10 cellular contexts compared by ENCODE assay signal in the genomic region with DNA sequence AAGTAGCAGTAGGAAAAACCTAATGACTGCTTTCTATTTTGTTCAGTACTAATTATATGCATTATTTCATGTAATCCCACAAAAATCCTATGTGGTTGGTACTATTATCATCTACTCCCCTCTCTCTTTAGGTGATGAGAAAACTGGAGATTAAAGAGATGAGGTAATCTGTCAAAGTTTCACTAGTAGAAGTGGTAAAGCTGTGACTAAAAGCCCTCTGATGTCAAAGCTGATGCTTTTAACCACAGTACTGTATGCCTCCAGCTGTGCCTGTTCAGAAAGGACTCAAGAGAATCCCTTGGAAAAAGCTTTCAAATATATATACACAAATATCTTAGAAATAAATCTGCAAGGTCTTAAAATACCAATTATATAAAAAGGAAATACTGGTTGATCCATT. TPM values are rescaled to one million over a fixed set of nuclear protein-coding genes. Genes with fewer than 3 reads are reported as not detected.
DNase-seq lines count a peak whose midpoint lies in the region; ATAC-seq and TF ChIP-seq lines count a peak whose summit lies in the region.
"Had no signal": no experiment of that assay in that cellular context is flagged by ENCODE, and none has a peak within 500 bp of the region (broad histone marks: within the 10 kb centered on the region; RNA-seq: fewer than 3 reads in every experiment).

No MANE protein-coding gene starts in this region.

- no peaks in the 10 kb centered on the region for H3K27me3 ChIP-seq in mesenchymal stem cell (ENCODE audit: control insufficient read depth in 1 of 2, insufficient read depth in 1 of 2, low read length in 2 of 2)
- no peaks in the 10 kb centered on the region for H3K27me3 ChIP-seq in H7 (ENCODE audit: control insufficient read depth, insufficient read depth, low read length)

- no peak overlapping the region for H3K4ac ChIP-seq in mesenchymal stem cell (ENCODE audit: low read depth in 1 of 2, low read length in 2 of 2)

- peak; percentile 3 for DNase-seq in NCI-H82 (lab: John Stamatoyannopoulos, UW)
- no peak for DNase-seq in NCI-H82 treated with DMSO at 0.1 percent for 48 hours (lab: John Stamatoyannopoulos, UW; ENCODE audit: unreplicated experiment)
- DNase-seq in mesenchymal stem cell: peak; percentile 46
- DNase-seq in H7: no peak
- no peak for DNase-seq in NAMALWA (ENCODE audit: low spot score)
- DNase-seq in LoVo (ENCODE audit: low spot score): no peak
- DNase-seq: 8988T; naive thymus-derived CD8-positive, alpha-beta T cell had no signal

- H3K4me2 ChIP-seq in mesenchymal stem cell (ENCODE audit: low read length, poor library complexity, severe bottlenecking): no peak overlapping the region

- H3K9me3 ChIP-seq in HEK293 (ENCODE audit: control insufficient read depth, insufficient read depth, low read depth, low read length) (no peaks in the 10 kb centered on the region), mesenchymal stem cell (ENCODE audit: control insufficient read depth, low read length) (no peaks in the 10 kb centered on the region)

- no peak overlapping the region for H2BK5ac ChIP-seq in mesenchymal stem cell (ENCODE audit: low read depth, low read length, poor library complexity, severe bottlenecking)

- POLR2A ChIA-PET in HEK293 (lab: Yijun Ruan, JAX): no interaction called here

- no peak overlapping the region for H3K4me3 ChIP-seq in HEK293 (ENCODE audit: low read depth, low read length)
- no peak overlapping the region for H3K4me3 ChIP-seq in mesenchymal stem cell (ENCODE audit: insufficient read depth in 1 of 2, low read depth in 1 of 2, low read length in 2 of 2)
- no peak overlapping the region for H3K4me3 ChIP-seq in H7 (ENCODE audit: insufficient read depth, low read depth, low read length)

- peak; percentile 72 for ATAC-seq in HG03520 (IDR thresholded peaks at IDR 0.05; ENCODE audit: unreplicated experiment)

- H2BK120ac ChIP-seq in mesenchymal stem cell (ENCODE audit: low read depth, low read length): no peak overlapping the region

- H3K79me1 ChIP-seq in mesenchymal stem cell (replicated peaks; ENCODE audit: low read length, poor library complexity, severe bottlenecking): peaks cover 3% of the 10 kb centered on the region

- CTCF ChIA-PET in HEK293 (lab: Yijun Ruan, JAX): no interaction called here

- H4K91ac ChIP-seq in mesenchymal stem cell (ENCODE audit: low read length): no peak overlapping the region

- H3K9ac ChIP-seq in mesenchymal stem cell (ENCODE audit: low read length): no peak overlapping the region

- no peak overlapping the region for H3K18ac ChIP-seq in mesenchymal stem cell (ENCODE audit: low read depth in 1 of 2, low read length in 2 of 2)

- no peaks in the 10 kb centered on the region for H3K4me1 ChIP-seq in HEK293 (ENCODE audit: control insufficient read depth, insufficient read depth, low read length)
- H3K4me1 ChIP-seq in mesenchymal stem cell (ENCODE audit: control insufficient read depth, insufficient read depth, low read depth, low read length): no peaks in the 10 kb centered on the region

- no peak overlapping the region for H2BK15ac ChIP-seq in mesenchymal stem cell (ENCODE audit: low read depth, poor library complexity, severe bottlenecking)

- H2AK5ac ChIP-seq in mesenchymal stem cell (ENCODE audit: low read length, severe bottlenecking): no peak overlapping the region

- H3K23ac ChIP-seq in mesenchymal stem cell (ENCODE audit: low read length in 2 of 2): no peak overlapping the region

- no peak overlapping the region for H2AFZ ChIP-seq in mesenchymal stem cell (ENCODE audit: low read depth, low read length)

- H3K27ac ChIP-seq in HEK293 (ENCODE audit: extremely low read depth, low read depth, low read length): no peak overlapping the region
- H3K27ac ChIP-seq in mesenchymal stem cell (ENCODE audit: low read length, poor library complexity, severe bottlenecking): no peak overlapping the region

- no peak for TF ChIP-seq CTCF in HEK293 (tag by site-specific recombination; IDR thresholded peaks at IDR 0.05)

- peaks cover 31 to 60% of the 10 kb centered on the region in 2 experiments; a peak in 2 of 3 replicates for H3K36me3 ChIP-seq in HEK293 (ENCODE audit: control insufficient read depth in 2 of 2, insufficient read depth in 1 of 2, low read length in 2 of 2)
- peaks cover 3 to 57% of the 10 kb centered on the region in 2 experiments for H3K36me3 ChIP-seq in mesenchymal stem cell (ENCODE audit: control insufficient read depth in 1 of 2, insufficient read depth in 2 of 2, low read depth in 1 of 2, low read length in 2 of 2)
- peaks cover 3% of the 10 kb centered on the region for H3K36me3 ChIP-seq in H7 (replicated peaks; ENCODE audit: control insufficient read depth, insufficient read depth, low read length)

- no peak overlapping the region for H3K14ac ChIP-seq in mesenchymal stem cell (ENCODE audit: low read length in 2 of 2)

- H4K8ac ChIP-seq in mesenchymal stem cell (ENCODE audit: low read length): no peak overlapping the region

- H2BK12ac ChIP-seq in mesenchymal stem cell (ENCODE audit: low read length in 2 of 2): no peak overlapping the region

TF ChIP-seq in HEK293, 187 proteins besides CTCF, POLR2A, EP300 and RAD21:
- TF ChIP-seq, protein P1, sequence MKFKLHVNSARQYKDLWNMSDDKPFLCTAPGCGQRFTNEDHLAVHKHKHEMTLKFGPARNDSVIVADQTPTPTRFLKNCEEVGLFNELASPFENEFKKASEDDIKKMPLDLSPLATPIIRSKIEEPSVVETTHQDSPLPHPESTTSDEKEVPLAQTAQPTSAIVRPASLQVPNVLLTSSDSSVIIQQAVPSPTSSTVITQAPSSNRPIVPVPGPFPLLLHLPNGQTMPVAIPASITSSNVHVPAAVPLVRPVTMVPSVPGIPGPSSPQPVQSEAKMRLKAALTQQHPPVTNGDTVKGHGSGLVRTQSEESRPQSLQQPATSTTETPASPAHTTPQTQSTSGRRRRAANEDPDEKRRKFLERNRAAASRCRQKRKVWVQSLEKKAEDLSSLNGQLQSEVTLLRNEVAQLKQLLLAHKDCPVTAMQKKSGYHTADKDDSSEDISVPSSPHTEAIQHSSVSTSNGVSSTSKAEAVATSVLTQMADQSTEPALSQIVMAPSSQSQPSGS (tag by site-specific recombination; IDR thresholded peaks at IDR 0.05; ENCODE audit: low read depth): peak; percentile 68
- TF ChIP-seq PRDM1 (tag by site-specific recombination; IDR thresholded peaks at IDR 0.05): peak; percentile 35; the same call in 1 of the 2 replicates
- peak; percentile 36; the same call in 1 of the 2 replicates for TF ChIP-seq ZNF335 (tag by site-specific recombination; conservative IDR thresholded peaks at IDR 0.05)
- no peak for TF ChIP-seq ZNF473 (tag by site-specific recombination; IDR thresholded peaks at IDR 0.05)
- no peak for TF ChIP-seq ZNF514 (tag by site-specific recombination; IDR thresholded peaks at IDR 0.05)
- TF ChIP-seq, protein P2, sequence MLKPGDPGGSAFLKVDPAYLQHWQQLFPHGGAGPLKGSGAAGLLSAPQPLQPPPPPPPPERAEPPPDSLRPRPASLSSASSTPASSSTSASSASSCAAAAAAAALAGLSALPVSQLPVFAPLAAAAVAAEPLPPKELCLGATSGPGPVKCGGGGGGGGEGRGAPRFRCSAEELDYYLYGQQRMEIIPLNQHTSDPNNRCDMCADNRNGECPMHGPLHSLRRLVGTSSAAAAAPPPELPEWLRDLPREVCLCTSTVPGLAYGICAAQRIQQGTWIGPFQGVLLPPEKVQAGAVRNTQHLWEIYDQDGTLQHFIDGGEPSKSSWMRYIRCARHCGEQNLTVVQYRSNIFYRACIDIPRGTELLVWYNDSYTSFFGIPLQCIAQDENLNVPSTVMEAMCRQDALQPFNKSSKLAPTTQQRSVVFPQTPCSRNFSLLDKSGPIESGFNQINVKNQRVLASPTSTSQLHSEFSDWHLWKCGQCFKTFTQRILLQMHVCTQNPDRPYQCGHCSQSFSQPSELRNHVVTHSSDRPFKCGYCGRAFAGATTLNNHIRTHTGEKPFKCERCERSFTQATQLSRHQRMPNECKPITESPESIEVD (tag by site-specific recombination; IDR thresholded peaks at IDR 0.05): 0 out of 2 replicates have a peak, but pooled peaks have one; percentile 14
- peak; percentile 73 for TF ChIP-seq ZNF629 (tag by site-specific recombination; IDR thresholded peaks at IDR 0.05)

RNA-seq across cellular contexts. Expression of a gene that starts 38.0 kb away (rescaled TPM):
- polyA plus RNA-seq in mesenchymal stem cell (2013, experiment 1 of 2): 7.2 TPM
- 6.6 TPM for polyA plus RNA-seq in mesenchymal stem cell (2013, experiment 2 of 2)
- 24.4 and 39.5 TPM in 2 replicates for total RNA-seq in H7 (2014; rRNA removed; shearing (Covaris generic))

Comparison
In these comparisons a context has a peak if more than half of its experiments do, and no peak if none do; other contexts are left out.
1. DNase-seq: peak in NCI-H82 (single experiment) and mesenchymal stem cell (single experiment); none in NCI-H82 treated with DMSO at 0.1 percent for 48 hours (single experiment), H7 (single experiment), NAMALWA (single experiment) and LoVo (single experiment).